Comparison of ENCODE assay signal across 2 cellular contexts in genomic region chr6:36809933-36810844, GRCh38.
TF ChIP-seq lines count a peak whose summit lies in the region.

No MANE protein-coding gene starts in this region.

TF ChIP-seq in HepG2, 621 proteins besides CTCF, POLR2A, EP300 and RAD21 (continues in another document):
- TF ChIP-seq STAT6 (CRISPR knock-in tag; IDR thresholded peaks at IDR 0.05; ENCODE audit: borderline replicate concordance) (peak; percentile 30; the same call in 1 of the 2 replicates), SAP130 (CRISPR knock-in tag; IDR thresholded peaks at IDR 0.05; ENCODE audit: low read depth) (peak; percentile 37; the same call in 1 of the 2 replicates), FOXC1 (CRISPR knock-in tag; IDR thresholded peaks at IDR 0.05; ENCODE audit: borderline replicate concordance) (peak; percentile 69; the same call in 1 of the 2 replicates), ZNF740 (CRISPR knock-in tag; IDR thresholded peaks at IDR 0.05) (no peak), MIXL1 (CRISPR knock-in tag; IDR thresholded peaks at IDR 0.05) (no peak), ZNF225 (CRISPR knock-in tag; IDR thresholded peaks at IDR 0.05) (peak; percentile 34; the same call in 1 of the 2 replicates), RNF2 (conservative IDR thresholded peaks at IDR 0.05; ENCODE audit: low read depth) (no peak), ZNF331 (CRISPR knock-in tag; IDR thresholded peaks at IDR 0.05) (peak; percentile 45; the same call in 1 of the 2 replicates), ZBTB46 (CRISPR knock-in tag; IDR thresholded peaks at IDR 0.05; ENCODE audit: borderline replicate concordance) (0 out of 2 replicates have a peak, but pooled peaks have one; percentile 35), ZNF263 (CRISPR knock-in tag; IDR thresholded peaks at IDR 0.05) (peak; percentile 95), KLF6 (CRISPR knock-in tag; IDR thresholded peaks at IDR 0.05) (0 out of 2 replicates have a peak, but pooled peaks have one; percentile 31), KAT8 (CRISPR knock-in tag; IDR thresholded peaks at IDR 0.05) (peak; percentile 45; the same call in 1 of the 2 replicates)
- TF ChIP-seq, protein P1, sequence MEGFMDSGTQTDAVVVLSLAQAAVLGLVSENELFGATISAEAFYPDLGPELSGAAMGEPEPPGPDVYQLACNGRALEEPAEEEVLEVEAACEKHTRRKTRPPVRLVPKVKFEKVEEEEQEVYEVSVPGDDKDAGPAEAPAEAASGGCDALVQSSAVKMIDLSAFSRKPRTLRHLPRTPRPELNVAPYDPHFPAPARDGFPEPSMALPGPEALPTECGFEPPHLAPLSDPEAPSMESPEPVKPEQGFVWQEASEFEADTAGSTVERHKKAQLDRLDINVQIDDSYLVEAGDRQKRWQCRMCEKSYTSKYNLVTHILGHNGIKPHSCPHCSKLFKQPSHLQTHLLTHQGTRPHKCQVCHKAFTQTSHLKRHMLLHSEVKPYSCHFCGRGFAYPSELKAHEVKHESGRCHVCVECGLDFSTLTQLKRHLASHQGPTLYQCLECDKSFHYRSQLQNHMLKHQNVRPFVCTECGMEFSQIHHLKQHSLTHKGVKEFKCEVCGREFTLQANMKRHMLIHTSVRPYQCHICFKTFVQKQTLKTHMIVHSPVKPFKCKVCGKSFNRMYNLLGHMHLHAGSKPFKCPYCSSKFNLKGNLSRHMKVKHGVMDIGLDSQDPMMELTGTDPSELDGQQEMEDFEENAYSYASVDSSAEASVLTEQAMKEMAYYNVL (CRISPR knock-in tag; IDR thresholded peaks at IDR 0.05; ENCODE audit: borderline replicate concordance): peak; percentile 53; the same call in 1 of the 2 replicates
- TF ChIP-seq, protein P2, sequence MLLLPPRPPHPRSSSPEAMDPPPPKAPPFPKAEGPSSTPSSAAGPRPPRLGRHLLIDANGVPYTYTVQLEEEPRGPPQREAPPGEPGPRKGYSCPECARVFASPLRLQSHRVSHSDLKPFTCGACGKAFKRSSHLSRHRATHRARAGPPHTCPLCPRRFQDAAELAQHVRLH (CRISPR knock-in tag; IDR thresholded peaks at IDR 0.05; ENCODE audit: borderline replicate concordance, low read depth): 0 out of 2 replicates have a peak, but pooled peaks have one; percentile 22

TF ChIP-seq in K562, 482 proteins besides CTCF, POLR2A, EP300 and RAD21 (continues in another document):
- no peak for TF ChIP-seq JUNB (CRISPR knock-in tag; conservative IDR thresholded peaks at IDR 0.05)
- TF ChIP-seq GATAD2B (IDR thresholded peaks at IDR 0.05; ENCODE audit: borderline replicate concordance): no peak
- no peak for TF ChIP-seq TAL1 (IDR thresholded peaks at IDR 0.05)
- TF ChIP-seq, protein P3, sequence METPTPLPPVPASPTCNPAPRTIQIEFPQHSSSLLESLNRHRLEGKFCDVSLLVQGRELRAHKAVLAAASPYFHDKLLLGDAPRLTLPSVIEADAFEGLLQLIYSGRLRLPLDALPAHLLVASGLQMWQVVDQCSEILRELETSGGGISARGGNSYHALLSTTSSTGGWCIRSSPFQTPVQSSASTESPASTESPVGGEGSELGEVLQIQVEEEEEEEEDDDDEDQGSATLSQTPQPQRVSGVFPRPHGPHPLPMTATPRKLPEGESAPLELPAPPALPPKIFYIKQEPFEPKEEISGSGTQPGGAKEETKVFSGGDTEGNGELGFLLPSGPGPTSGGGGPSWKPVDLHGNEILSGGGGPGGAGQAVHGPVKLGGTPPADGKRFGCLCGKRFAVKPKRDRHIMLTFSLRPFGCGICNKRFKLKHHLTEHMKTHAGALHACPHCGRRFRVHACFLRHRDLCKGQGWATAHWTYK (CRISPR knock-in tag; IDR thresholded peaks at IDR 0.05): 0 out of 2 replicates have a peak, but pooled peaks have one; percentile 19
- TF ChIP-seq ZNF76 (CRISPR knock-in tag; IDR thresholded peaks at IDR 0.05; ENCODE audit: borderline replicate concordance): peak; percentile 30; the same call in 1 of the 2 replicates
- no peak for TF ChIP-seq HMGN3 (IDR thresholded peaks at IDR 0.05; ENCODE audit: borderline replicate concordance, extremely low read depth, insufficient read length, low read depth, low read length)
- TF ChIP-seq ZKSCAN8 (CRISPR knock-in tag; IDR thresholded peaks at IDR 0.05): no peak
- no peak for TF ChIP-seq TBP (optimal IDR thresholded peaks at IDR 0.05; ENCODE audit: low read depth, low read length)
- no peak for TF ChIP-seq MTF1 (CRISPR knock-in tag; IDR thresholded peaks at IDR 0.05; ENCODE audit: borderline replicate concordance)
- TF ChIP-seq, protein P4, sequence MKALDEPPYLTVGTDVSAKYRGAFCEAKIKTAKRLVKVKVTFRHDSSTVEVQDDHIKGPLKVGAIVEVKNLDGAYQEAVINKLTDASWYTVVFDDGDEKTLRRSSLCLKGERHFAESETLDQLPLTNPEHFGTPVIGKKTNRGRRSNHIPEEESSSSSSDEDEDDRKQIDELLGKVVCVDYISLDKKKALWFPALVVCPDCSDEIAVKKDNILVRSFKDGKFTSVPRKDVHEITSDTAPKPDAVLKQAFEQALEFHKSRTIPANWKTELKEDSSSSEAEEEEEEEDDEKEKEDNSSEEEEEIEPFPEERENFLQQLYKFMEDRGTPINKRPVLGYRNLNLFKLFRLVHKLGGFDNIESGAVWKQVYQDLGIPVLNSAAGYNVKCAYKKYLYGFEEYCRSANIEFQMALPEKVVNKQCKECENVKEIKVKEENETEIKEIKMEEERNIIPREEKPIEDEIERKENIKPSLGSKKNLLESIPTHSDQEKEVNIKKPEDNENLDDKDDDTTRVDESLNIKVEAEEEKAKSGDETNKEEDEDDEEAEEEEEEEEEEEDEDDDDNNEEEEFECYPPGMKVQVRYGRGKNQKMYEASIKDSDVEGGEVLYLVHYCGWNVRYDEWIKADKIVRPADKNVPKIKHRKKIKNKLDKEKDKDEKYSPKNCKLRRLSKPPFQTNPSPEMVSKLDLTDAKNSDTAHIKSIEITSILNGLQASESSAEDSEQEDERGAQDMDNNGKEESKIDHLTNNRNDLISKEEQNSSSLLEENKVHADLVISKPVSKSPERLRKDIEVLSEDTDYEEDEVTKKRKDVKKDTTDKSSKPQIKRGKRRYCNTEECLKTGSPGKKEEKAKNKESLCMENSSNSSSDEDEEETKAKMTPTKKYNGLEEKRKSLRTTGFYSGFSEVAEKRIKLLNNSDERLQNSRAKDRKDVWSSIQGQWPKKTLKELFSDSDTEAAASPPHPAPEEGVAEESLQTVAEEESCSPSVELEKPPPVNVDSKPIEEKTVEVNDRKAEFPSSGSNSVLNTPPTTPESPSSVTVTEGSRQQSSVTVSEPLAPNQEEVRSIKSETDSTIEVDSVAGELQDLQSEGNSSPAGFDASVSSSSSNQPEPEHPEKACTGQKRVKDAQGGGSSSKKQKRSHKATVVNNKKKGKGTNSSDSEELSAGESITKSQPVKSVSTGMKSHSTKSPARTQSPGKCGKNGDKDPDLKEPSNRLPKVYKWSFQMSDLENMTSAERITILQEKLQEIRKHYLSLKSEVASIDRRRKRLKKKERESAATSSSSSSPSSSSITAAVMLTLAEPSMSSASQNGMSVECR (CRISPR knock-in tag; IDR thresholded peaks at IDR 0.05): no peak
- TF ChIP-seq MEF2D (tag; conservative IDR thresholded peaks at IDR 0.05; ENCODE audit: low read depth): no peak
- TF ChIP-seq TARDBP (IDR thresholded peaks at IDR 0.05): no peak
- no peak for TF ChIP-seq PHF21A (IDR thresholded peaks at IDR 0.05; ENCODE audit: borderline replicate concordance, low read depth)
- TF ChIP-seq, protein P5, sequence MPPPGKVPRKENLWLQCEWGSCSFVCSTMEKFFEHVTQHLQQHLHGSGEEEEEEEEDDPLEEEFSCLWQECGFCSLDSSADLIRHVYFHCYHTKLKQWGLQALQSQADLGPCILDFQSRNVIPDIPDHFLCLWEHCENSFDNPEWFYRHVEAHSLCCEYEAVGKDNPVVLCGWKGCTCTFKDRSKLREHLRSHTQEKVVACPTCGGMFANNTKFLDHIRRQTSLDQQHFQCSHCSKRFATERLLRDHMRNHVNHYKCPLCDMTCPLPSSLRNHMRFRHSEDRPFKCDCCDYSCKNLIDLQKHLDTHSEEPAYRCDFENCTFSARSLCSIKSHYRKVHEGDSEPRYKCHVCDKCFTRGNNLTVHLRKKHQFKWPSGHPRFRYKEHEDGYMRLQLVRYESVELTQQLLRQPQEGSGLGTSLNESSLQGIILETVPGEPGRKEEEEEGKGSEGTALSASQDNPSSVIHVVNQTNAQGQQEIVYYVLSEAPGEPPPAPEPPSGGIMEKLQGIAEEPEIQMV (tag; conservative IDR thresholded peaks at IDR 0.05; ENCODE audit: low read depth): 0 out of 2 replicates have a peak, but pooled peaks have one; percentile 54
- no peak for TF ChIP-seq ZNF398 (CRISPR knock-in tag; IDR thresholded peaks at IDR 0.05)
- no peak for TF ChIP-seq ARID1B (IDR thresholded peaks at IDR 0.05)
- TF ChIP-seq ZNF609 (CRISPR knock-in tag; IDR thresholded peaks at IDR 0.05; ENCODE audit: borderline replicate concordance): no peak
- TF ChIP-seq, protein P6, sequence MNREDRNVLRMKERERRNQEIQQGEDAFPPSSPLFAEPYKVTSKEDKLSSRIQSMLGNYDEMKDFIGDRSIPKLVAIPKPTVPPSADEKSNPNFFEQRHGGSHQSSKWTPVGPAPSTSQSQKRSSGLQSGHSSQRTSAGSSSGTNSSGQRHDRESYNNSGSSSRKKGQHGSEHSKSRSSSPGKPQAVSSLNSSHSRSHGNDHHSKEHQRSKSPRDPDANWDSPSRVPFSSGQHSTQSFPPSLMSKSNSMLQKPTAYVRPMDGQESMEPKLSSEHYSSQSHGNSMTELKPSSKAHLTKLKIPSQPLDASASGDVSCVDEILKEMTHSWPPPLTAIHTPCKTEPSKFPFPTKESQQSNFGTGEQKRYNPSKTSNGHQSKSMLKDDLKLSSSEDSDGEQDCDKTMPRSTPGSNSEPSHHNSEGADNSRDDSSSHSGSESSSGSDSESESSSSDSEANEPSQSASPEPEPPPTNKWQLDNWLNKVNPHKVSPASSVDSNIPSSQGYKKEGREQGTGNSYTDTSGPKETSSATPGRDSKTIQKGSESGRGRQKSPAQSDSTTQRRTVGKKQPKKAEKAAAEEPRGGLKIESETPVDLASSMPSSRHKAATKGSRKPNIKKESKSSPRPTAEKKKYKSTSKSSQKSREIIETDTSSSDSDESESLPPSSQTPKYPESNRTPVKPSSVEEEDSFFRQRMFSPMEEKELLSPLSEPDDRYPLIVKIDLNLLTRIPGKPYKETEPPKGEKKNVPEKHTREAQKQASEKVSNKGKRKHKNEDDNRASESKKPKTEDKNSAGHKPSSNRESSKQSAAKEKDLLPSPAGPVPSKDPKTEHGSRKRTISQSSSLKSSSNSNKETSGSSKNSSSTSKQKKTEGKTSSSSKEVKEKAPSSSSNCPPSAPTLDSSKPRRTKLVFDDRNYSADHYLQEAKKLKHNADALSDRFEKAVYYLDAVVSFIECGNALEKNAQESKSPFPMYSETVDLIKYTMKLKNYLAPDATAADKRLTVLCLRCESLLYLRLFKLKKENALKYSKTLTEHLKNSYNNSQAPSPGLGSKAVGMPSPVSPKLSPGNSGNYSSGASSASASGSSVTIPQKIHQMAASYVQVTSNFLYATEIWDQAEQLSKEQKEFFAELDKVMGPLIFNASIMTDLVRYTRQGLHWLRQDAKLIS (CRISPR knock-in tag; IDR thresholded peaks at IDR 0.05): no peak
- TF ChIP-seq HSF4 (CRISPR knock-in tag; IDR thresholded peaks at IDR 0.05; ENCODE audit: borderline replicate concordance): no peak
- TF ChIP-seq SMARCE1 (IDR thresholded peaks at IDR 0.05): no peak
- TF ChIP-seq SMARCA5 (IDR thresholded peaks at IDR 0.05): no peak
- TF ChIP-seq, protein P7, sequence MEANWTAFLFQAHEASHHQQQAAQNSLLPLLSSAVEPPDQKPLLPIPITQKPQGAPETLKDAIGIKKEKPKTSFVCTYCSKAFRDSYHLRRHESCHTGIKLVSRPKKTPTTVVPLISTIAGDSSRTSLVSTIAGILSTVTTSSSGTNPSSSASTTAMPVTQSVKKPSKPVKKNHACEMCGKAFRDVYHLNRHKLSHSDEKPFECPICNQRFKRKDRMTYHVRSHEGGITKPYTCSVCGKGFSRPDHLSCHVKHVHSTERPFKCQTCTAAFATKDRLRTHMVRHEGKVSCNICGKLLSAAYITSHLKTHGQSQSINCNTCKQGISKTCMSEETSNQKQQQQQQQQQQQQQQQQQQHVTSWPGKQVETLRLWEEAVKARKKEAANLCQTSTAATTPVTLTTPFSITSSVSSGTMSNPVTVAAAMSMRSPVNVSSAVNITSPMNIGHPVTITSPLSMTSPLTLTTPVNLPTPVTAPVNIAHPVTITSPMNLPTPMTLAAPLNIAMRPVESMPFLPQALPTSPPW (CRISPR knock-in tag; IDR thresholded peaks at IDR 0.05): no peak
- TF ChIP-seq ZFX (CRISPR knock-in tag; IDR thresholded peaks at IDR 0.05): no peak
